ENCODE assay signal across 10 cellular contexts in the genomic region with DNA sequence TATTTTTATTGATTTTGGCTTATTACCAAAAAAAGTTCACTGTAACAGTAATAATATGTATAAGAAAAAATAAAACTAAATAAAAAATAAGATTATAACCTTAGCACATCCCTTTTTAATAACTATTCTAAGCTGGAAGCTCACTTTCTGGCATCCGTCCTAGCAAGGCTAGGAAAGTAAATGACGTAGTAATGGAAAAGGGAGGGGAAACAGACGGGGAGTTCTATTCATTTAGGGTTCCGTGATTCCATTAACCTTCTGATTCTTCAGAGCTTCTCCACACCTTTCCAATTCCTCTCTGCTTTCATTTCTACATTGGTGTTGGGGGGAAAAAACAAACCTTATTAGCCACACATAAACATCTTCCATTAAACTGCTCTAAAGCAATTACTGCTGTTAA.
DNase-seq lines count a peak whose midpoint lies in the region; ATAC-seq and TF ChIP-seq lines count a peak whose summit lies in the region.
"Had no signal": no experiment of that assay in that cellular context is flagged by ENCODE, and none has a peak within 500 bp of the region (broad histone marks: within the 10 kb centered on the region; RNA-seq: fewer than 3 reads in every experiment).

No MANE protein-coding gene starts in this region.

- ATAC-seq in central memory CD8-positive, alpha-beta T cell (replicated peaks; ENCODE audit: extremely low read depth, poor library complexity, severe bottlenecking): no peak
- no peak for ATAC-seq in mucosa of descending colon
- ATAC-seq in HG03460 (IDR thresholded peaks at IDR 0.05; ENCODE audit: unreplicated experiment): no peak
- ATAC-seq in GM19324 (IDR thresholded peaks at IDR 0.05; ENCODE audit: low FRiP score, unreplicated experiment): no peak

- no peaks in the 10 kb centered on the region for H3F3A ChIP-seq in MM.1S (ENCODE audit: insufficient read depth, low read length)

- H3K36me3 Mint-ChIP-seq in central memory CD8-positive, alpha-beta T cell (ENCODE audit: insufficient read depth): no peaks in the 10 kb centered on the region
- H3K36me3 Mint-ChIP-seq: activated naive CD4-positive, alpha-beta T cell treated with anti-CD3 and anti-CD28 coated beads, Interleukin-2, amount 50 U/mL, for 24 hours had no signal

- H3K4me3 Mint-ChIP-seq in central memory CD8-positive, alpha-beta T cell: peak overlapping the region; percentile 35

- H3K36me3 ChIP-seq in mucosa of stomach (ENCODE audit: control insufficient read depth, insufficient read depth, low read length) (no peaks in the 10 kb centered on the region), mucosa of descending colon (ENCODE audit: low read depth) (no peaks in the 10 kb centered on the region), MM.1S (replicated peaks; ENCODE audit: insufficient read depth, low read length) (no peaks in the 10 kb centered on the region)

- H3K9me3 ChIP-seq in mucosa of stomach (ENCODE audit: control insufficient read depth, low read length) (no peaks in the 10 kb centered on the region), mucosa of descending colon (no peaks in the 10 kb centered on the region), MM.1S (replicated peaks; ENCODE audit: insufficient read depth, low read length) (no peaks in the 10 kb centered on the region)

- H3K4me3 ChIP-seq in mucosa of stomach (ENCODE audit: low read length) (peak overlapping the region; percentile 60), mucosa of descending colon (no peak overlapping the region), MM.1S (ENCODE audit: low read length) (no peak overlapping the region)

- DNase-seq in A172 (ENCODE audit: low spot score): peak; percentile 35
- DNase-seq in NCI-H1105 (lab: John Stamatoyannopoulos, UW): peak; percentile 76
- no peak for DNase-seq in central memory CD8-positive, alpha-beta T cell (ENCODE audit: low spot score in 2 of 2)
- no peak for DNase-seq in mucosa of descending colon
- DNase-seq in MM.1S: no peak
- DNase-seq: DND-41 had no signal

- no peaks in the 10 kb centered on the region for H3K4me1 Mint-ChIP-seq in central memory CD8-positive, alpha-beta T cell

- H3K9me3 Mint-ChIP-seq in central memory CD8-positive, alpha-beta T cell: peaks cover 6% of the 10 kb centered on the region
- H3K9me3 Mint-ChIP-seq: activated naive CD4-positive, alpha-beta T cell treated with anti-CD3 and anti-CD28 coated beads, Interleukin-2, amount 50 U/mL, for 24 hours had no signal

- no peaks in the 10 kb centered on the region for H3K79me2 ChIP-seq in MM.1S (ENCODE audit: low read length)

- no peaks in the 10 kb centered on the region for H3K27me3 Mint-ChIP-seq in central memory CD8-positive, alpha-beta T cell

- no peak overlapping the region for H2AFZ ChIP-seq in MM.1S (ENCODE audit: low read length)

- no peak overlapping the region for H3K4me2 ChIP-seq in MM.1S (ENCODE audit: low read depth, low read length)

- intact Hi-C loops in mucosa of descending colon (cut with DNase I, micrococcal nuclease): no loop called here

- no peaks in the 10 kb centered on the region for H4K20me1 ChIP-seq in MM.1S (ENCODE audit: insufficient read depth, low read length)

- no peak overlapping the region for H3K27ac Mint-ChIP-seq in central memory CD8-positive, alpha-beta T cell (ENCODE audit: low read depth)
- H3K27ac Mint-ChIP-seq: activated naive CD4-positive, alpha-beta T cell treated with anti-CD3 and anti-CD28 coated beads, Interleukin-2, amount 50 U/mL, for 24 hours had no signal

- TF ChIP-seq CTCF in mucosa of descending colon (IDR thresholded peaks at IDR 0.05) (no peak), MM.1S (IDR thresholded peaks at IDR 0.05; ENCODE audit: low read length) (no peak)

- H3K4me1 ChIP-seq in mucosa of stomach (ENCODE audit: control insufficient read depth, insufficient read depth, low read length): peaks cover 4% of the 10 kb centered on the region
- H3K4me1 ChIP-seq in mucosa of descending colon (ENCODE audit: low read depth): no peaks in the 10 kb centered on the region
- no peaks in the 10 kb centered on the region for H3K4me1 ChIP-seq in MM.1S (ENCODE audit: low read length)

- no peaks in the 10 kb centered on the region for H3K27me3 ChIP-seq in mucosa of stomach (ENCODE audit: control insufficient read depth, insufficient read depth, low read length)
- H3K27me3 ChIP-seq in MM.1S (replicated peaks; ENCODE audit: insufficient read depth, low read length): no peaks in the 10 kb centered on the region

- H3K9ac ChIP-seq in mucosa of stomach (ENCODE audit: low read length): peak overlapping the region; percentile 48
- no peak overlapping the region for H3K9ac ChIP-seq in MM.1S (ENCODE audit: low read length)

- H3K9me2 ChIP-seq in MM.1S (replicated peaks; ENCODE audit: insufficient read depth, low read length): no peaks in the 10 kb centered on the region

- no peak overlapping the region for H3K27ac ChIP-seq in MM.1S (ENCODE audit: low read length)

Comparison
In these comparisons a context has a peak if more than half of its experiments do, and no peak if none do; other contexts are left out.
1. DNase-seq: peak in A172 (single experiment) and NCI-H1105 (single experiment); none in central memory CD8-positive, alpha-beta T cell (0 of 2), mucosa of descending colon (0 of 3) and MM.1S (single experiment).